Comparison of ENCODE assay signal across 9 cellular contexts in genomic region chr1:15756143-15757015, GRCh38. TPM values are rescaled to one million over a fixed set of nuclear protein-coding genes. Genes with fewer than 3 reads are reported as not detected.
DNase-seq lines count a peak whose midpoint lies in the region; ATAC-seq and TF ChIP-seq lines count a peak whose summit lies in the region.
"Had no signal": no experiment of that assay in that cellular context is flagged by ENCODE, and none has a peak within 500 bp of the region (broad histone marks: within the 10 kb centered on the region; RNA-seq: fewer than 3 reads in every experiment).

No MANE protein-coding gene starts in this region.

- H3K4me1 ChIP-seq in ascending aorta (peaks cover 15 to 29% of the 10 kb centered on the region in 2 donors), sigmoid colon (peaks cover 0 to 41% (median 36%) of the 10 kb centered on the region in 4 donors)

- H3K4me1 Mint-ChIP-seq in mesothelial cell of epicardium = peaks cover 21% of the 10 kb centered on the region

- TF ChIP-seq EP300 in sigmoid colon (IDR thresholded peaks at IDR 0.05) = no peak

- peak overlapping the region; percentile 86 to 89 for H3K4me3 ChIP-seq in ascending aorta
- no peak overlapping the region for H3K4me3 ChIP-seq in sigmoid colon

- H3K9me3 ChIP-seq in ascending aorta (no peaks in the 10 kb centered on the region), sigmoid colon (no peaks in the 10 kb centered on the region)

- intact Hi-C loops in ascending aorta (cut with DNase I) = no loop called here
- intact Hi-C loops in sigmoid colon (cut with DNase I) = no loop called here

- H3K9me3 Mint-ChIP-seq in mesothelial cell of epicardium = no peaks in the 10 kb centered on the region
- H3K9me3 Mint-ChIP-seq: T-helper 1 cell treated with Interleukin-12 subunit alpha and Interleukin-12 subunit beta and Interleukin-4 antibody, amounts not matched to agents 30 μg/mL and 1 μg/mL, for 36 hours had no signal

- H3K27ac ChIP-seq in ascending aorta (peak overlapping the region; percentile 93 to 96), sigmoid colon (peak overlapping the region in 1 of 4 donors; percentile 81)

- no peaks in the 10 kb centered on the region for H3K27me3 ChIP-seq in ascending aorta
- H3K27me3 ChIP-seq in sigmoid colon = peaks cover 0 to 13% (median 2%) of the 10 kb centered on the region in 3 donors

- H3K36me3 ChIP-seq in ascending aorta (peaks cover 0 to 8% of the 10 kb centered on the region in 2 donors), sigmoid colon (no peaks in the 10 kb centered on the region)

- DNase-seq in COLO668 (lab: John Stamatoyannopoulos, UW; ENCODE audit: unreplicated experiment) = peak; percentile 96
- peak; percentile 44 for DNase-seq in NCI-H1436 (lab: John Stamatoyannopoulos, UW)
- peak in 1 of 2 donors; percentile 87 for DNase-seq in ascending aorta (ENCODE audit: low spot score in 2 of 2)
- no peak for DNase-seq in mesothelial cell of epicardium (ENCODE audit: low spot score in 2 of 2, unreplicated experiment in 2 of 2)
- no peak for DNase-seq in superior temporal gyrus (ENCODE audit: extremely low spot score)
- no peak for DNase-seq in stimulated activated CD4-positive, alpha-beta T cell treated with anti-CD3 and anti-CD28 coated beads, Interleukin-2, amount 100 ng/mL, for 24 hours
- no peak for DNase-seq in sigmoid colon

- WGBS in sigmoid colon, 2 donors = 14 to 30% methylated on average over 21 of the region's 21 CpGs

- peak overlapping the region; percentile 9 for H3K27ac Mint-ChIP-seq in mesothelial cell of epicardium
- H3K27ac Mint-ChIP-seq: T-helper 1 cell treated with Interleukin-12 subunit alpha and Interleukin-12 subunit beta and Interleukin-4 antibody, amounts not matched to agents 30 μg/mL and 1 μg/mL, for 36 hours had no signal

- H3K4me3 Mint-ChIP-seq in mesothelial cell of epicardium = no peak overlapping the region
- H3K4me3 Mint-ChIP-seq: T-helper 1 cell treated with Interleukin-12 subunit alpha and Interleukin-12 subunit beta and Interleukin-4 antibody, amounts not matched to agents 30 μg/mL and 1 μg/mL, for 36 hours had no signal

- TF ChIP-seq POLR2A in sigmoid colon (IDR thresholded peaks at IDR 0.05) = peak in 1 of 2 donors; percentile 76

- H3K27me3 Mint-ChIP-seq in mesothelial cell of epicardium (ENCODE audit: low read depth) = no peaks in the 10 kb centered on the region

- TF ChIP-seq CTCF in ascending aorta (IDR thresholded peaks at IDR 0.05) (no peak), mesothelial cell of epicardium (IDR thresholded peaks at IDR 0.05; ENCODE audit: unreplicated experiment) (no peak), sigmoid colon (IDR thresholded peaks at IDR 0.05) (no peak)

- H3K36me3 Mint-ChIP-seq in mesothelial cell of epicardium = no peaks in the 10 kb centered on the region

- ATAC-seq in GM19328 (IDR thresholded peaks at IDR 0.05; ENCODE audit: unreplicated experiment) = no peak

RNA-seq across cellular contexts. Expression of gene FBLIM1, which starts 2.2 kb away (rescaled TPM):
- total RNA-seq in ascending aorta (641 TPM), mesothelial cell of epicardium (101 to 103 TPM (median 101 TPM) in 3 replicates), sigmoid colon (10 to 100 TPM; 28.1 to 53.2 (median 49.8) TPM)
- polyA plus RNA-seq in sigmoid colon = 100 to 1,000 TPM; 107 to 227 (median 175) TPM

RNA-seq across cellular contexts. Expression of gene TMEM82, which starts 14.1 kb away (rescaled TPM):
- total RNA-seq in ascending aorta (not detected), mesothelial cell of epicardium (not detected in 3 replicates), sigmoid colon (under 1 TPM in 1 of 4 donors, not detected in 3; 0.55 TPM)
- 10 to 100 TPM in 2 of 3 donors, 1 to 10 TPM in 1; 4.8 to 19.3 (median 17.3) TPM for polyA plus RNA-seq in sigmoid colon

RNA-seq across cellular contexts. Expression of gene SLC25A34, which starts 20.3 kb away (rescaled TPM):
- total RNA-seq in ascending aorta = 5.7 TPM
- 6.1 to 7.0 TPM (median 6.6 TPM) in 3 replicates for total RNA-seq in mesothelial cell of epicardium
- 1 to 10 TPM in 3 of 4 donors, under 1 TPM in 1; 0.36 to 1.8 (median 1.6) TPM for total RNA-seq in sigmoid colon
- 10 to 100 TPM in 2 of 3 donors, 1 to 10 TPM in 1; 3.0 to 16.0 (median 12.1) TPM for polyA plus RNA-seq in sigmoid colon

RNA-seq across cellular contexts. Expression of gene UQCRHL, which starts 51.1 kb away (rescaled TPM):
- total RNA-seq in ascending aorta (not detected), mesothelial cell of epicardium (2.8 to 3.5 TPM (median 3.0 TPM) in 3 replicates), sigmoid colon (1 to 10 TPM in 2 of 4 donors, under 1 TPM in 2; 0.54 to 2.2 (median 1.3) TPM)
- polyA plus RNA-seq in sigmoid colon = 1 to 10 TPM; 3.6 to 4.6 (median 4.0) TPM

Comparison
In these comparisons a context has a peak if more than half of its experiments do, and no peak if none do; other contexts are left out.
1. DNase-seq: peak in COLO668 (single experiment) and NCI-H1436 (single experiment); none in mesothelial cell of epicardium (0 of 2), superior temporal gyrus (single experiment), stimulated activated CD4-positive, alpha-beta T cell treated with anti-CD3 and anti-CD28 coated beads, Interleukin-2, amount 100 ng/mL, for 24 hours (0 of 2) and sigmoid colon (single experiment).
2. H3K4me3 ChIP-seq: peak in ascending aorta (2 of 2); none in sigmoid colon (0 of 4).